In genomic region chr11:74019104-74019738, GRCh38 we compare ENCODE assay signal across 1 cellular context.
TF ChIP-seq lines count a peak whose summit lies in the region.

No MANE protein-coding gene starts in this region.

TF ChIP-seq in GM12878, 131 proteins besides CTCF, POLR2A, EP300 and RAD21 (continued from another document):
- TF ChIP-seq ZBTB4 (CRISPR knock-in tag; IDR thresholded peaks at IDR 0.05) = no peak
